In the genomic region with DNA sequence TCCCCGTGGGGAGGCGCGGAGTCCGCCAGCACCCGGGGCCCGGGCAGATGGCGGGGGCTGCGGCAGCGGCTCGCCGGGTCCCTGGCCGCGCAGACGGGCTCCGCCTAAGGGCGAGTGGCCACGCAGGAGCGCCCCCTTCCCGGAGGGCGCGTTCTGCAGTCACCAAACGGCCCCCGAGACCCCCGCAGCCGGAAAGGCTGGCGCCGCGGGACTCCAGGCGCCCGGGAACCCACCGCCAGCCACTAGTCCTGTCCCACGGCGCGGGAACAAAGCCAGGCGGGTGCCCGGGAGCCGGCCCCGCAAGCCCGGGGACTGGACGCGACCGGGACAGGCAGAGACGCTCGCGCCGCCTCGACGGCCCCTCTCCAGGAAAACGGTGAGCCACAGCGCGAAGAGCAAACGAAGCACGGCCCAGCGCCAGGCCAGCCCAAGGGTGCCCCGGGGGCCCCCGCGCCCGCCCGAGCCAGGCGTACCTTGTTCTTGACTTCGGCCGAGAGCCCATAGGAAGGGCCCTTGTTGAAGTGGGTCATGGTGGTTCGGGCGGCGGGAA, we compare ENCODE assay signal across 8 cellular contexts. TPM values are rescaled to one million over a fixed set of nuclear protein-coding genes. Genes with fewer than 3 reads are reported as not detected.
DNase-seq lines count a peak whose midpoint lies in the region; ATAC-seq and TF ChIP-seq lines count a peak whose summit lies in the region.

No MANE protein-coding gene starts in this region.

- no peaks in the 10 kb centered on the region for H3K27me3 Mint-ChIP-seq in chondrocyte (ENCODE audit: low read depth)

- H3K27me3 ChIP-seq in BLaER1 = peaks cover 32% of the 10 kb centered on the region
- no peaks in the 10 kb centered on the region for H3K27me3 ChIP-seq in layer of hippocampus (ENCODE audit: control insufficient read depth, insufficient read depth, low read length)

- peak; percentile 82 for TF ChIP-seq CTCF in chondrocyte (IDR thresholded peaks at IDR 0.05)

- H3K36me3 ChIP-seq in BLaER1 = peaks cover 9% of the 10 kb centered on the region; the same call in 1 of the 2 replicates

- peak overlapping the region; percentile 97 for H3K27ac Mint-ChIP-seq in chondrocyte (ENCODE audit: unreplicated experiment)

- H4K20me1 ChIP-seq in BLaER1 = peaks cover 41% of the 10 kb centered on the region

- peak overlapping the region; percentile 82 for H3K9ac ChIP-seq in BLaER1

- H3K4me3 Mint-ChIP-seq in chondrocyte (ENCODE audit: unreplicated experiment) = peak overlapping the region; percentile 95

- no peaks in the 10 kb centered on the region for H3K9me3 Mint-ChIP-seq in chondrocyte (ENCODE audit: low read depth)

- peak overlapping the region; percentile 79 for H3K4me3 ChIP-seq in BLaER1

- peaks cover 7% of the 10 kb centered on the region for H3K36me3 Mint-ChIP-seq in chondrocyte (ENCODE audit: low read depth)

- peak; percentile 34 for ATAC-seq in GM18511 (IDR thresholded peaks at IDR 0.05; ENCODE audit: unreplicated experiment)
- ATAC-seq in HG03039 (IDR thresholded peaks at IDR 0.05; ENCODE audit: unreplicated experiment) = peak; percentile 19

- H3K4me1 Mint-ChIP-seq in chondrocyte (ENCODE audit: low read depth) = peaks cover 69% of the 10 kb centered on the region

- DNase-seq in RPMI7951 (ENCODE audit: low read depth) (peak; percentile 55), chondrocyte (ENCODE audit: low spot score) (peak; percentile 91), NCI-H1048 (lab: John Stamatoyannopoulos, UW) (no peak)
- DNase-seq in stimulated activated CD8-positive, alpha-beta memory T cell treated with anti-CD3 and anti-CD28 coated beads, Interleukin-12 subunit alpha, Interleukin-12 subunit beta, amount 100 ng/mL, for 4 hours (ENCODE audit: low read depth) = peak; percentile 4

- peak overlapping the region; percentile 82 for H3K27ac ChIP-seq in BLaER1
- H3K27ac ChIP-seq in layer of hippocampus (ENCODE audit: low read depth, low read length) = peak overlapping the region; percentile 96

- H3K4me2 ChIP-seq in BLaER1 = peak overlapping the region; percentile 98

- H3K9me3 ChIP-seq in BLaER1 = no peaks in the 10 kb centered on the region

- peaks cover 33% of the 10 kb centered on the region for H3K4me1 ChIP-seq in BLaER1

RNA-seq across cellular contexts. Expression of a gene that starts 0.5 kb away (rescaled TPM):
- 315 and 321 TPM in 2 replicates for total RNA-seq in RPMI7951 (2014; rRNA removed; shearing (Covaris generic))
- total RNA-seq in chondrocyte = 188 to 250 TPM (median 242 TPM) in 3 replicates
